20 cellular contexts compared by ENCODE assay signal in genomic region chr6:113271437-113271836, GRCh38.
DNase-seq lines count a peak whose midpoint lies in the region; ATAC-seq and TF ChIP-seq lines count a peak whose summit lies in the region.
"Had no signal": no experiment of that assay in that cellular context is flagged by ENCODE, and none has a peak within 500 bp of the region (broad histone marks: within the 10 kb centered on the region; RNA-seq: fewer than 3 reads in every experiment).

No MANE protein-coding gene starts in this region.

- H3K4me3 Mint-ChIP-seq in T-helper 17 cell: no peak overlapping the region
- H3K4me3 Mint-ChIP-seq: CD4-positive, alpha-beta memory T cell had no signal

- no peak overlapping the region for H3K4me2 ChIP-seq in osteoblast (ENCODE audit: insufficient read depth, low read length)
- H3K4me2 ChIP-seq: BLaER1 had no signal

- no peak overlapping the region for H3K27ac ChIP-seq in osteoblast (ENCODE audit: low read depth, low read length)
- H3K27ac ChIP-seq: 22Rv1, BLaER1, SJSA1 had no signal

- DNase-seq in Right ventricle myocardium inferior (ENCODE audit: missing footprints) (no peak), cardiac septum (ENCODE audit: low spot score) (no peak), GM04504 (ENCODE audit: low read depth) (peak; percentile 65), epidermal melanocyte (ENCODE audit: insufficient read length, low spot score) (peak; percentile 16), osteoblast (ENCODE audit: insufficient read length, low spot score, missing footprints) (peak; percentile 22), NCI-H2227 (lab: John Stamatoyannopoulos, UW; ENCODE audit: unreplicated experiment) (no peak), T-helper 17 cell (no peak), inferior parietal cortex (ENCODE audit: extremely low spot score) (no peak)
- DNase-seq: CD4-positive, alpha-beta memory T cell; GF-D8; KG1; MV-4-11; NCI-H1694 treated with DMSO at 0.1 percent for 48 hours; NCI-H226; NCI-H524 treated with DMSO at 0.1 percent for 48 hours; PC-3; RPMI8226 had no signal

- no peaks in the 10 kb centered on the region for H3K79me2 ChIP-seq in osteoblast (ENCODE audit: insufficient read depth, low read length)

- no peak overlapping the region for H3K4me3 ChIP-seq in osteoblast (ENCODE audit: insufficient read depth, low read length)
- H3K4me3 ChIP-seq: BLaER1, SJSA1 had no signal

- no peaks in the 10 kb centered on the region for H3K36me3 ChIP-seq in osteoblast (ENCODE audit: insufficient read depth, low read length)
- H3K36me3 ChIP-seq: BLaER1, SJSA1 had no signal

- H3K27me3 Mint-ChIP-seq in T-helper 17 cell: no peaks in the 10 kb centered on the region
- H3K27me3 Mint-ChIP-seq: CD4-positive, alpha-beta memory T cell had no signal

- TF ChIP-seq CTCF in osteoblast (IDR thresholded peaks at IDR 0.05; ENCODE audit: extremely low read depth, low read depth, low read length): no peak

- no peak overlapping the region for H2AFZ ChIP-seq in osteoblast (ENCODE audit: low read length)

- no peaks in the 10 kb centered on the region for H3K4me1 ChIP-seq in osteoblast (ENCODE audit: insufficient read depth, low read length)
- H3K4me1 ChIP-seq: BLaER1, SJSA1 had no signal

- intact Hi-C loops in Right ventricle myocardium inferior (cut with DNase I): no loop called here
- intact Hi-C loops in cardiac septum (cut with DNase I): no loop called here

- H3K27ac Mint-ChIP-seq in T-helper 17 cell: no peak overlapping the region
- H3K27ac Mint-ChIP-seq: CD4-positive, alpha-beta memory T cell had no signal

- H3K9me3 ChIP-seq in osteoblast (ENCODE audit: low read depth, low read length) (peaks cover 20% of the 10 kb centered on the region), T-helper 17 cell (ENCODE audit: control insufficient read depth, low read length, poor library complexity, severe bottlenecking) (peaks cover 2% of the 10 kb centered on the region)

- H3K27me3 ChIP-seq in osteoblast (ENCODE audit: insufficient read depth, low read length): no peaks in the 10 kb centered on the region
- H3K27me3 ChIP-seq: BLaER1, SJSA1 had no signal

- H3K36me3 Mint-ChIP-seq in T-helper 17 cell (ENCODE audit: low read depth): no peaks in the 10 kb centered on the region

- H4K20me1 ChIP-seq in osteoblast (ENCODE audit: insufficient read depth, low read length): no peaks in the 10 kb centered on the region
- H4K20me1 ChIP-seq: BLaER1 had no signal

- ATAC-seq in Right ventricle myocardium inferior (peak; percentile 57), T-helper 17 cell (no peak)
- ATAC-seq: PC-3 had no signal

- H3K4me1 Mint-ChIP-seq in T-helper 17 cell: no peaks in the 10 kb centered on the region
- H3K4me1 Mint-ChIP-seq: CD4-positive, alpha-beta memory T cell had no signal

Comparison
In these comparisons a context has a peak if more than half of its experiments do, and no peak if none do; other contexts are left out.
1. DNase-seq: peak in GM04504 (single experiment), epidermal melanocyte (single experiment) and osteoblast (single experiment); none in Right ventricle myocardium inferior (single experiment), cardiac septum (single experiment), NCI-H2227 (single experiment), T-helper 17 cell (0 of 3) and inferior parietal cortex (single experiment).